ENCODE assay signal across 30 cellular contexts in the genomic region with DNA sequence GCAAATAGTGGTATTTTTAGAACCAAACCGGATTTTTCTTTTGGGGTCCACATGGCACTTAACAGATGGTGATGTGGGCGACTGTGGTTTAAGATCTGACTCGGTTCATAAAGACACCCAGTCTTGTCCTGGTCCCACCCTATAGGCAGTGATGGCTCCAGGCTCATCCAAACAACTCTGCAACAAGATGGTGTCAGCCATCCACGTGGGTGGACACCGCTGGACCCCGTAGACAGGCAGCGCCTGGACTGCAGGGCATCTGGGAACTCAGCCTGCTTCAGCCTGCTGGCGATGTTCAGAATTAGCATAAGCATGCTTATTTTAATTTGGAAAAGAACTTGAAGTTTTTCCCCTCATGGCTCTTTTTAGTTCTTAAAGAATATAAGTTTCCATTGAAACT.
"Had no signal": no experiment of that assay in that cellular context is flagged by ENCODE, and none has a peak within 500 bp of the region (broad histone marks: within the 10 kb centered on the region; RNA-seq: fewer than 3 reads in every experiment).

No MANE protein-coding gene starts in this region.

- H3K36me3 ChIP-seq: esophagus squamous epithelium, gastroesophageal sphincter, WERI-Rb-1 had no signal

- H3K27me3 ChIP-seq: body of pancreas, esophagus squamous epithelium, gastroesophageal sphincter had no signal

- ATAC-seq: activated CD4-positive, CD25-positive, alpha-beta regulatory T cell treated with anti-CD3 and anti-CD28 coated beads, Interleukin-2, amount 50 U/mL, for 24 hours; activated CD8-positive, alpha-beta T cell treated with anti-CD3 and anti-CD28 coated beads for 36 hours; activated T-cell treated with anti-CD3 and anti-CD28 coated beads, Interleukin-2, amount 50 U/mL, for 4 hours; activated T-helper 17 cell treated with anti-CD3 and anti-CD28 coated beads, Interleukin-2, amount 50 U/mL, for 72 hours; body of pancreas; gastroesophageal sphincter; T-helper 17 cell had no signal

- H3K9me3 ChIP-seq: body of pancreas, esophagus squamous epithelium, gastroesophageal sphincter had no signal

- H3K4me1 ChIP-seq: body of pancreas, esophagus squamous epithelium, gastroesophageal sphincter had no signal

- DNase-seq: activated B cell treated with CpG ODN at 0.5 μM for 24 hours; activated CD4-positive, alpha-beta T cell treated with anti-CD3 and anti-CD28 coated beads for 48 hours; activated CD4-positive, alpha-beta T cell treated with anti-CD3 and anti-CD28 coated beads, Interleukin-2, amount 50 U/mL, for 1 hour; activated CD4-positive, alpha-beta T cell treated with anti-CD3 and anti-CD28 coated beads, Interleukin-2, amount 50 U/mL, for 48 hours; activated CD8-positive, alpha-beta memory T cell treated with anti-CD3 and anti-CD28 coated beads for 24 hours; activated CD8-positive, alpha-beta T cell treated with anti-CD3 and anti-CD28 coated beads for 36 hours; activated effector memory CD4-positive, alpha-beta T cell treated with Interleukin-2 at 50 U/mL for 16 hours; activated gamma-delta T cell treated with Interleukin-2 at 50 U/mL for 16 hours; activated naive CD4-positive, alpha-beta T cell treated with anti-CD3 and anti-CD28 coated beads, Interleukin-2, amount 50 U/mL, for 16 hours; activated naive CD4-positive, alpha-beta T cell treated with Interleukin-2 at 50 U/mL for 16 hours; activated T-cell treated with anti-CD3 and anti-CD28 coated beads, Interleukin-2, amount 50 U/mL, for 4 hours; amniotic stem cell; aorta; body of pancreas; cortex of kidney; dermis blood vessel endothelial cell; effector CD8-positive, alpha-beta T cell; esophagus squamous epithelium; foreskin melanocyte; T-helper 1 cell; T-helper 17 cell; T1000; WERI-Rb-1 had no signal

- FAIRE-seq: colon, endometrium, endothelial cell of umbilical vein had no signal

- H3K4me3 ChIP-seq: body of pancreas, esophagus squamous epithelium, gastroesophageal sphincter had no signal

- H3K27ac ChIP-seq: body of pancreas, epithelial cell of prostate, esophagus squamous epithelium, gastroesophageal sphincter, WERI-Rb-1 had no signal
